In genomic region chr6:28399370-28400121, GRCh38 we compare ENCODE assay signal across 8 cellular contexts. TPM values are rescaled to one million over a fixed set of nuclear protein-coding genes. Genes with fewer than 3 reads are reported as not detected.
A peak's percentile ranks its signal among the peaks of the same experiment; 100 is the strongest.
DNase-seq lines count a peak whose midpoint lies in the region; ATAC-seq and TF ChIP-seq lines count a peak whose summit lies in the region.

TSS of gene ZSCAN12 (minus strand) at chr6:28399747. CDS start at chr6:28398405, 1,342 bp downstream.

- H3K27ac ChIP-seq in A673 (ENCODE audit: low read depth, low read length, poor library complexity, severe bottlenecking) (peak within 1 kb of the TSS; percentile 81), lung (ENCODE audit: low read depth in 1 of 2, low read length in 1 of 2) (peak within 1 kb of the TSS in 1 of 2 donors; percentile 37)

- H3K4me1 ChIP-seq in A673 (ENCODE audit: insufficient read depth, low read length, poor library complexity, severe bottlenecking), result peaks cover 12% of the 10 kb centered on the region
- H3K4me1 ChIP-seq in lung (ENCODE audit: control insufficient read depth in 2 of 2, insufficient read depth in 2 of 2, low read length in 2 of 2), result peaks cover 7 to 10% of the 10 kb centered on the region in 2 donors

- TSS peak; percentile 96 for BruUV-seq in A673 (replicated peaks; lab: Mats Ljungman, UMichigan)

- ATAC-seq in GM18861 (IDR thresholded peaks at IDR 0.05; ENCODE audit: unreplicated experiment), result peak; percentile 75
- ATAC-seq in HG03103 (IDR thresholded peaks at IDR 0.05; ENCODE audit: low read depth, unreplicated experiment), result peak; percentile 65
- peak; percentile 98 for ATAC-seq in lung (ENCODE audit: insufficient read depth, low FRiP score)

- WGBS in lung, 2 donors, result 1% methylated on average over 46 of the region's 46 CpGs

- peaks cover 39% of the 10 kb centered on the region for H3K27me3 Mint-ChIP-seq in activated CD4-positive, alpha-beta memory T cell treated with anti-CD3 and anti-CD28 coated beads, Interleukin-2, amount 10 ng/mL, durations not matched to agents 7 days and 5 days

- peak; percentile 76 for TF ChIP-seq CTCF in A673 (conservative IDR thresholded peaks at IDR 0.05; ENCODE audit: low read depth, low read length)
- peak; percentile 11 for TF ChIP-seq CTCF in lung (IDR thresholded peaks at IDR 0.05; ENCODE audit: control extremely low read depth, extremely low read depth)

- H3K4me3 ChIP-seq in A673 (ENCODE audit: low read depth, low read length, poor library complexity, severe bottlenecking) (peak within 1 kb of the TSS; percentile 76), lung (peak within 1 kb of the TSS; percentile 81)

- CTCF ChIA-PET in A673 (lab: Charles Lee), result no interaction called here
- CTCF ChIA-PET in activated CD4-positive, alpha-beta memory T cell treated with anti-CD3 and anti-CD28 coated beads, Interleukin-2, amount 10 ng/mL, durations not matched to agents 7 days and 5 days (lab: Charles Lee), result interaction anchor here (1.3 kb wide), 1 partner anchor 132 kb away, joined by 3 read pairs; no protein-coding TSS in a partner anchor

- H3K9me3 Mint-ChIP-seq in activated CD4-positive, alpha-beta memory T cell treated with anti-CD3 and anti-CD28 coated beads, Interleukin-2, amount 10 ng/mL, durations not matched to agents 7 days and 5 days, result peaks cover 3% of the 10 kb centered on the region

- intact Hi-C loops in A673 (cut with micrococcal nuclease; ENCODE audit: unreplicated experiment), result loop anchor here (5.0 kb wide), 2 partner anchors 43 to 188 kb away; partner anchors contain the start of gene ZSCAN23

- peak within 1 kb of the TSS; percentile 85 for H3K4me3 Mint-ChIP-seq in activated CD4-positive, alpha-beta memory T cell treated with anti-CD3 and anti-CD28 coated beads, Interleukin-2, amount 10 ng/mL, durations not matched to agents 7 days and 5 days

- H3K36me3 ChIP-seq in A673 (ENCODE audit: insufficient read depth, low read length, poor library complexity, severe bottlenecking), result peaks cover 18% of the 10 kb centered on the region
- H3K36me3 ChIP-seq in lung (ENCODE audit: control insufficient read depth in 2 of 2, insufficient read depth in 2 of 2, low read length in 2 of 2), result peaks cover 0 to 6% of the 10 kb centered on the region in 2 donors

- H3K4me1 Mint-ChIP-seq in activated CD4-positive, alpha-beta memory T cell treated with anti-CD3 and anti-CD28 coated beads, Interleukin-2, amount 10 ng/mL, durations not matched to agents 7 days and 5 days, result peaks cover 38% of the 10 kb centered on the region

- H3K36me3 Mint-ChIP-seq in activated CD4-positive, alpha-beta memory T cell treated with anti-CD3 and anti-CD28 coated beads, Interleukin-2, amount 10 ng/mL, durations not matched to agents 7 days and 5 days (ENCODE audit: low read depth), result peaks cover 37% of the 10 kb centered on the region

- no peaks in the 10 kb centered on the region for H3K9me3 ChIP-seq in A673 (ENCODE audit: low read depth, low read length, poor library complexity, severe bottlenecking)
- no peaks in the 10 kb centered on the region for H3K9me3 ChIP-seq in lung (ENCODE audit: control insufficient read depth in 2 of 2, insufficient read depth in 1 of 2, low read length in 1 of 2)

- peak within 1 kb of the TSS; percentile 77 for H3K27ac Mint-ChIP-seq in activated CD4-positive, alpha-beta memory T cell treated with anti-CD3 and anti-CD28 coated beads, Interleukin-2, amount 10 ng/mL, durations not matched to agents 7 days and 5 days

- H3K27me3 ChIP-seq in A673 (replicated peaks; ENCODE audit: insufficient read depth, low read depth, low read length, poor library complexity) (no peaks in the 10 kb centered on the region), lung (ENCODE audit: control insufficient read depth, insufficient read depth) (no peaks in the 10 kb centered on the region)

- DNase-seq in A673 (ENCODE audit: low spot score) (peak; percentile 94), NCI-H510A treated with DMSO at 0.1 percent for 48 hours (lab: John Stamatoyannopoulos, UW) (peak; percentile 35), lung (ENCODE audit: low spot score) (peak; percentile 84)
- DNase-seq in activated CD4-positive, alpha-beta memory T cell treated with anti-CD3 and anti-CD28 coated beads, Interleukin-2, amount 10 ng/mL, durations not matched to agents 7 days and 5 days, result peak; percentile 83
- peak; percentile 65 for DNase-seq in effector CD4-positive, alpha-beta T cell
- peak; percentile 51 to 75 (median 67) for DNase-seq in stimulated activated CD4-positive, alpha-beta T cell treated with anti-CD3 and anti-CD28 coated beads, TNF-alpha, amount 100 ng/mL, for 1 hour (ENCODE audit: low read depth in 3 of 3, low spot score in 1 of 3)

- POLR2A ChIA-PET in A673 (lab: Charles Lee; ENCODE audit: low non-redundant PET), result interaction anchor here (0.8 kb wide), 1 partner anchor 191 kb away, joined by 4 read pairs; no protein-coding TSS in a partner anchor
- POLR2A ChIA-PET in activated CD4-positive, alpha-beta memory T cell treated with anti-CD3 and anti-CD28 coated beads, Interleukin-2, amount 10 ng/mL, durations not matched to agents 7 days and 5 days (lab: Charles Lee), result interaction anchor here (1.1 kb wide), 1 partner anchor 258 kb away, joined by 7 read pairs; the partner anchor contains the start of gene ZKSCAN8

RNA-seq across cellular contexts. Expression of gene ZSCAN12, which starts in this region (rescaled TPM):
- total RNA-seq in A673 (2021) (12.1 and 13.1 TPM in 2 replicates), lung (10 to 100 TPM in 1 of 2 donors, 1 to 10 TPM in 1; 5.8 to 17.7 TPM)
- 1 to 10 TPM; 4.6 to 4.9 TPM for total RNA-seq in activated CD4-positive, alpha-beta memory T cell treated with anti-CD3 and anti-CD28 coated beads, Interleukin-2, amount 10 ng/mL, durations not matched to agents 7 days and 5 days
- 1 to 10 TPM; 1.4 to 1.8 TPM for polyA plus RNA-seq in lung

Comparison
In these comparisons a context has a peak if more than half of its experiments do, and no peak if none do; other contexts are left out.
1. DNase-seq: peak in every context shown above with its lines; median percentile 94 in A673; 84 in lung; 83 in activated CD4-positive, alpha-beta memory T cell treated with anti-CD3 and anti-CD28 coated beads, Interleukin-2, amount 10 ng/mL, durations not matched to agents 7 days and 5 days; 67 in stimulated activated CD4-positive, alpha-beta T cell treated with anti-CD3 and anti-CD28 coated beads, TNF-alpha, amount 100 ng/mL, for 1 hour; 65 in effector CD4-positive, alpha-beta T cell; 35 in NCI-H510A treated with DMSO at 0.1 percent for 48 hours.